8 cellular contexts compared by ENCODE assay signal in the genomic region with DNA sequence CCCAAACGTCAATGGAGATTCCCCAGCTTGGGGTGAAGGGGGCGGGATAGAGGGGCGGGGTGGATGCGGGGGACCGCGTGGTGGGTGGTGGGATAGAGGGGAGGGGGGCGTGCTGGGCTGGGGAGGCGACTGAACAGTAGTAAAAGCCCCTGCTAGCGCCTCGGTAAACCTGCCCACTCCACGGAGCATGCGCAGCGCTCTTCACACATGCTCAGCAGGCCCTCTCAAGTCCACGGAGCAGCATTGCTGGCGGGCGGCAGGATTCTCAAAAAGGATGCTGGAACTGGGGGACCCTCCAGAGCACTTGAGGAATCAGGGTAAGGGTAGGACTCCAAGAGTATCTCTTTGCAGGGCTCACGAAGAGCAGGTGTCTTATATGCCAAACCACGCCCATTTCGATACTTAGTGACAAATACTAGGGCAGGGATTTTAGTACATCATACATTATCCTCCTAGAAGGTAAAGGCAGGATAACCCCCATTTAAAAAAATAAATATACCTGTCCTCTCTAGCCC. TPM values are rescaled to one million over a fixed set of nuclear protein-coding genes. Genes with fewer than 3 reads are reported as not detected.
DNase-seq lines count a peak whose midpoint lies in the region; ATAC-seq, FAIRE-seq and TF ChIP-seq lines count a peak whose summit lies in the region.

No MANE protein-coding gene starts in this region.

- no peak for TF ChIP-seq CTCF in PC-9 (conservative IDR thresholded peaks at IDR 0.05)
- no peak for TF ChIP-seq CTCF in endothelial cell of umbilical vein (IDR thresholded peaks at IDR 0.05; ENCODE audit: extremely low read depth in 1 of 2, insufficient read depth in 1 of 2, low read depth in 1 of 2, low read length in 2 of 2)
- no peak for TF ChIP-seq CTCF in mesothelial cell of epicardium (IDR thresholded peaks at IDR 0.05; ENCODE audit: unreplicated experiment)

- DNase-seq in Right ventricle myocardium inferior (ENCODE audit: missing footprints) (peak; percentile 58), cardiac septum (ENCODE audit: low spot score) (no peak), PC-9 (peak in 1 of 2 experiments; percentile 37), endothelial cell of umbilical vein (ENCODE audit: low read depth, low spot score) (peak; percentile 53), mesothelial cell of epicardium (ENCODE audit: low spot score in 2 of 2, unreplicated experiment in 2 of 2) (peak; percentile 47 to 62), ureter (ENCODE audit: low spot score) (peak; percentile 54)

- peaks cover 9% of the 10 kb centered on the region for H3K4me1 Mint-ChIP-seq in mesothelial cell of epicardium

- H3K4me2 ChIP-seq in PC-9 (peak overlapping the region; percentile 85), endothelial cell of umbilical vein (ENCODE audit: insufficient read depth, low read length) (peak overlapping the region; percentile 24)

- no peaks in the 10 kb centered on the region for H3K9me2 ChIP-seq in PC-9 (ENCODE audit: insufficient read depth)

- H3K4me1 ChIP-seq in PC-9 (replicated peaks; ENCODE audit: insufficient read depth), result peaks cover 9% of the 10 kb centered on the region; the same call in 1 of the 2 replicates
- peaks cover 7% of the 10 kb centered on the region for H3K4me1 ChIP-seq in endothelial cell of umbilical vein (ENCODE audit: control insufficient read depth, extremely low read depth, insufficient read depth, low read length)

- no peaks in the 10 kb centered on the region; the same call in 1 of the 2 replicates for H3F3A ChIP-seq in PC-9 (ENCODE audit: insufficient read depth, low read depth)

- H3K79me2 ChIP-seq in PC-9 (ENCODE audit: low read depth) (no peaks in the 10 kb centered on the region), endothelial cell of umbilical vein (ENCODE audit: control insufficient read depth, insufficient read depth, low read length) (no peaks in the 10 kb centered on the region)

- H3K27ac Mint-ChIP-seq in mesothelial cell of epicardium, result peak overlapping the region; percentile 52

- dilution Hi-C loops in endothelial cell of umbilical vein (cut with MboI; ENCODE audit: extremely low pct_ligation_motif_present, low sequenced_read_pairs), result no loop called here

- peak overlapping the region; percentile 78 for H3K4me3 Mint-ChIP-seq in mesothelial cell of epicardium

- H3K27ac ChIP-seq in PC-9 (no peak overlapping the region), endothelial cell of umbilical vein (ENCODE audit: insufficient read depth, low read depth, low read length) (no peak overlapping the region)

- no peaks in the 10 kb centered on the region for H3K9me1 ChIP-seq in endothelial cell of umbilical vein (replicated peaks; ENCODE audit: control insufficient read depth, extremely low read depth, insufficient read depth, low read length)

- BruUV-seq in PC-9 (replicated peaks; lab: Mats Ljungman, UMichigan) (no TSS peak), endothelial cell of umbilical vein (replicated peaks; lab: Mats Ljungman, UMichigan) (no TSS peak)

- H4K20me1 ChIP-seq in PC-9 (ENCODE audit: insufficient read depth) (no peaks in the 10 kb centered on the region), endothelial cell of umbilical vein (replicated peaks; ENCODE audit: control insufficient read depth, extremely low read depth, insufficient read depth, low read length) (no peaks in the 10 kb centered on the region)

- H3K9me3 ChIP-seq in PC-9 (ENCODE audit: insufficient read depth, low read depth), result no peaks in the 10 kb centered on the region
- no peaks in the 10 kb centered on the region for H3K9me3 ChIP-seq in endothelial cell of umbilical vein (replicated peaks; ENCODE audit: control insufficient read depth, insufficient read depth, low read length)

- intact Hi-C loops in Right ventricle myocardium inferior (cut with DNase I), result no loop called here
- intact Hi-C loops in cardiac septum (cut with DNase I), result no loop called here
- intact Hi-C loops in PC-9 (cut with micrococcal nuclease; ENCODE audit: unreplicated experiment), result loop anchor here (5.0 to 10.0 kb wide), 2 partner anchors 74 to 141 kb away; no protein-coding TSS in a partner anchor
- intact Hi-C loops in endothelial cell of umbilical vein (cut with micrococcal nuclease), result no loop called here

- no peaks in the 10 kb centered on the region for H3K27me3 Mint-ChIP-seq in mesothelial cell of epicardium (ENCODE audit: low read depth)

- CTCF ChIA-PET in PC-9 (lab: Charles Lee), result interaction anchor here (0.6 to 0.8 kb wide), 2 partner anchors 49 to 142 kb away, joined by 6 to 7 read pairs; no protein-coding TSS in a partner anchor
- CTCF ChIA-PET in endothelial cell of umbilical vein (lab: Charles Lee), result no interaction called here

- no peak for ATAC-seq in Right ventricle myocardium inferior
- ATAC-seq in HG03342 (IDR thresholded peaks at IDR 0.05; ENCODE audit: unreplicated experiment), result peak; percentile 51
- ATAC-seq in HG02571 (IDR thresholded peaks at IDR 0.05; ENCODE audit: unreplicated experiment), result no peak

- H2AFZ ChIP-seq in PC-9, result peak overlapping the region; percentile 96
- H2AFZ ChIP-seq in endothelial cell of umbilical vein (ENCODE audit: low read depth, low read length), result peak overlapping the region; percentile 88

- no peak for TF ChIP-seq POLR2A in endothelial cell of umbilical vein (IDR thresholded peaks at IDR 0.05; ENCODE audit: low read depth, low read length)

- H3K36me3 Mint-ChIP-seq in mesothelial cell of epicardium, result no peaks in the 10 kb centered on the region

- H3K9ac ChIP-seq in endothelial cell of umbilical vein (replicated peaks; ENCODE audit: extremely low read depth, insufficient read depth, low read length), result no peak overlapping the region

- no peaks in the 10 kb centered on the region for H3K36me3 ChIP-seq in PC-9 (ENCODE audit: low read depth)
- H3K36me3 ChIP-seq in endothelial cell of umbilical vein (ENCODE audit: control insufficient read depth in 2 of 2, extremely low read depth in 1 of 2, insufficient read depth in 2 of 2, low read length in 2 of 2), result no peaks in the 10 kb centered on the region

- no peaks in the 10 kb centered on the region for H3K27me3 ChIP-seq in PC-9 (ENCODE audit: insufficient read depth, low read depth)
- H3K27me3 ChIP-seq in endothelial cell of umbilical vein (ENCODE audit: control insufficient read depth in 2 of 2, insufficient read depth in 2 of 2, low read length in 2 of 2), result peaks cover 0 to 2% of the 10 kb centered on the region in 2 experiments

- H3K4me3 ChIP-seq in PC-9 (peak overlapping the region; percentile 78), endothelial cell of umbilical vein (replicated peaks in 1 of 3; ENCODE audit: insufficient read depth in 1 of 3, low read depth in 1 of 3, low read length in 3 of 3) (peak overlapping the region in 2 of 3 experiments; percentile 31 to 42)

- peaks cover 23% of the 10 kb centered on the region for H3K9me3 Mint-ChIP-seq in mesothelial cell of epicardium

- POLR2A ChIA-PET in PC-9 (lab: Charles Lee; ENCODE audit: unreplicated experiment), result no interaction called here
- POLR2A ChIA-PET in endothelial cell of umbilical vein (lab: Charles Lee), result no interaction called here

- peak; percentile 48 for FAIRE-seq in endothelial cell of umbilical vein (lab: Jason Lieb, UNC)

TF ChIP-seq in endothelial cell of umbilical vein, 7 proteins besides CTCF, POLR2A, EP300 and RAD21:
- TF ChIP-seq FOS (IDR thresholded peaks at IDR 0.05; ENCODE audit: borderline replicate concordance, insufficient read depth, low read length), result no peak
- TF ChIP-seq MYC (IDR thresholded peaks at IDR 0.05; ENCODE audit: low read depth, low read length), result no peak
- TF ChIP-seq JUN (IDR thresholded peaks at IDR 0.05; ENCODE audit: borderline replicate concordance, insufficient read depth, insufficient read length, low read depth), result no peak
- TF ChIP-seq GATA2 (IDR thresholded peaks at IDR 0.05; ENCODE audit: insufficient read depth, insufficient read length, low read depth, low read length), result no peak

RNA-seq across cellular contexts. Expression of a gene that starts 0.4 kb away (rescaled TPM):
- total RNA-seq in Right ventricle myocardium inferior (0.32 TPM), cardiac septum (0.40 TPM), PC-9 (2021) (5.7 and 6.5 TPM in 2 replicates), endothelial cell of umbilical vein (0.69 and 0.83 TPM in 2 replicates), mesothelial cell of epicardium (11.7 to 13.6 TPM (median 12.4 TPM) in 3 replicates), ureter (10.4 TPM)
- polyA plus RNA-seq in endothelial cell of umbilical vein, result 0.22 and 0.23 TPM in 2 replicates
- polyA plus RNA-seq in endothelial cell of umbilical vein (2011; cell fraction: cytosol; rRNA removed), result 0.14 and 0.21 TPM in 2 replicates
- 1.3 and 1.4 TPM in 2 replicates for polyA plus RNA-seq in endothelial cell of umbilical vein (2011; cell fraction: nucleus; rRNA removed)
- polyA plus RNA-seq in endothelial cell of umbilical vein (2012), result 1.5 and 1.9 TPM in 2 replicates
- 0.17 TPM in 2 replicates for polyA minus RNA-seq in endothelial cell of umbilical vein
- polyA minus RNA-seq in endothelial cell of umbilical vein (2011; cell fraction: cytosol; rRNA and poly(A)+ RNA removed), result not detected
- 0.63 and 0.96 TPM in 2 replicates for polyA minus RNA-seq in endothelial cell of umbilical vein (2011; cell fraction: nucleus; rRNA and poly(A)+ RNA removed)
